ENCODE assay signal across 23 cellular contexts in genomic region chr6:7646394-7646793, GRCh38. TPM values are rescaled to one million over a fixed set of nuclear protein-coding genes. Genes with fewer than 3 reads are reported as not detected.
DNase-seq lines count a peak whose midpoint lies in the region; ATAC-seq and TF ChIP-seq lines count a peak whose summit lies in the region.
"Had no signal": no experiment of that assay in that cellular context is flagged by ENCODE, and none has a peak within 500 bp of the region (broad histone marks: within the 10 kb centered on the region; RNA-seq: fewer than 3 reads in every experiment).

No MANE protein-coding gene starts in this region.

- peak overlapping the region; percentile 44 for H3K27ac ChIP-seq in brain microvascular endothelial cell
- H3K27ac ChIP-seq in adrenal gland: no peak overlapping the region
- H3K27ac ChIP-seq: suprapubic skin had no signal

- no peaks in the 10 kb centered on the region for H3K36me3 ChIP-seq in brain microvascular endothelial cell (replicated peaks)
- H3K36me3 ChIP-seq in adrenal gland (replicated peaks in 1 of 2): no peaks in the 10 kb centered on the region
- H3K36me3 ChIP-seq: suprapubic skin had no signal

- H3K4me1 ChIP-seq in adrenal gland (replicated peaks in 1 of 2): no peaks in the 10 kb centered on the region
- H3K4me1 ChIP-seq: suprapubic skin had no signal

- no peak overlapping the region for H3K27ac Mint-ChIP-seq in stimulated activated naive CD8-positive, alpha-beta T cell treated with anti-CD3 and anti-CD28 coated beads, Interleukin-15, amount 100 ng/mL, for 72 hours
- H3K27ac Mint-ChIP-seq: activated naive CD8-positive, alpha-beta T cell treated with anti-CD3 and anti-CD28 coated beads, Interleukin-2, amount 50 U/mL, for 24 hours; CD4-positive, CD25-positive, alpha-beta regulatory T cell; endodermal cell; naive B cell had no signal

- DNase-seq in AG08395 (ENCODE audit: low spot score): peak; percentile 29
- peak; percentile 18 for DNase-seq in HCEC 1CT
- DNase-seq in brain microvascular endothelial cell: peak; percentile 79
- peak; percentile 58 for DNase-seq in fibroblast of the aortic adventitia (ENCODE audit: low read depth)
- no peak for DNase-seq in stimulated activated naive CD8-positive, alpha-beta T cell treated with anti-CD3 and anti-CD28 coated beads, Interleukin-15, amount 100 ng/mL, for 72 hours
- no peak for DNase-seq in adrenal gland
- DNase-seq: activated CD8-positive, alpha-beta memory T cell treated with anti-CD3 and anti-CD28 coated beads, Interleukin-2, amount 50 U/mL, for 4 hours; activated gamma-delta T cell; activated naive CD8-positive, alpha-beta T cell treated with anti-CD3 and anti-CD28 coated beads, Interleukin-2, amount 50 U/mL, for 24 hours; CD4-positive, CD25-positive, alpha-beta regulatory T cell; endodermal cell; head of caudate nucleus; KBM-7; left colon; mesendoderm; naive B cell; NCI-H1417 treated with DMSO at 0.1 percent for 48 hours; NCI-H446 treated with DMSO at 0.1 percent for 48 hours; OCI-M1 had no signal

- H3K9me3 Mint-ChIP-seq in stimulated activated naive CD8-positive, alpha-beta T cell treated with anti-CD3 and anti-CD28 coated beads, Interleukin-15, amount 100 ng/mL, for 72 hours: no peaks in the 10 kb centered on the region
- H3K9me3 Mint-ChIP-seq: activated naive CD8-positive, alpha-beta T cell treated with anti-CD3 and anti-CD28 coated beads, Interleukin-2, amount 50 U/mL, for 24 hours; endodermal cell; naive B cell had no signal

- no peak for TF ChIP-seq POLR2A in adrenal gland (IDR thresholded peaks at IDR 0.05)

- ATAC-seq in GM21723 (IDR thresholded peaks at IDR 0.05; ENCODE audit: unreplicated experiment) (no peak), HG03039 (IDR thresholded peaks at IDR 0.05; ENCODE audit: unreplicated experiment) (no peak)
- no peak for ATAC-seq in stimulated activated naive CD8-positive, alpha-beta T cell treated with anti-CD3 and anti-CD28 coated beads, Interleukin-15, amount 100 ng/mL, for 72 hours
- ATAC-seq: activated naive CD8-positive, alpha-beta T cell treated with anti-CD3 and anti-CD28 coated beads, Interleukin-2, amount 50 U/mL, for 24 hours; left colon had no signal

- TF ChIP-seq CTCF in brain microvascular endothelial cell (IDR thresholded peaks at IDR 0.05; ENCODE audit: low read depth, low read length, missing control alignments) (no peak), fibroblast of the aortic adventitia (IDR thresholded peaks at IDR 0.05; ENCODE audit: insufficient read depth, low read length) (no peak), adrenal gland (IDR thresholded peaks at IDR 0.05) (no peak)

- H3K9me3 ChIP-seq in adrenal gland (replicated peaks in 1 of 3): no peaks in the 10 kb centered on the region
- H3K9me3 ChIP-seq: suprapubic skin had no signal

- intact Hi-C loops in adrenal gland (cut with DNase I): no loop called here

- no peaks in the 10 kb centered on the region for H3K27me3 Mint-ChIP-seq in stimulated activated naive CD8-positive, alpha-beta T cell treated with anti-CD3 and anti-CD28 coated beads, Interleukin-15, amount 100 ng/mL, for 72 hours
- H3K27me3 Mint-ChIP-seq: activated naive CD8-positive, alpha-beta T cell treated with anti-CD3 and anti-CD28 coated beads, Interleukin-2, amount 50 U/mL, for 24 hours had no signal

- in situ Hi-C loops in brain microvascular endothelial cell (cut with HindIII; ENCODE audit: low pct_ligation_motif_present, low sequenced_read_pairs): no loop called here

- peaks cover 15% of the 10 kb centered on the region for H3K4me1 Mint-ChIP-seq in stimulated activated naive CD8-positive, alpha-beta T cell treated with anti-CD3 and anti-CD28 coated beads, Interleukin-15, amount 100 ng/mL, for 72 hours
- H3K4me1 Mint-ChIP-seq: endodermal cell had no signal

- H3K27me3 ChIP-seq in brain microvascular endothelial cell (replicated peaks) (no peaks in the 10 kb centered on the region), adrenal gland (no peaks in the 10 kb centered on the region)
- H3K27me3 ChIP-seq: suprapubic skin had no signal

- WGBS in adrenal gland, 4 donors: 72 to 94% (median 77%) methylated on average over 1 of the region's 1 CpG

- H3K4me3 Mint-ChIP-seq in stimulated activated naive CD8-positive, alpha-beta T cell treated with anti-CD3 and anti-CD28 coated beads, Interleukin-15, amount 100 ng/mL, for 72 hours: no peak overlapping the region
- H3K4me3 Mint-ChIP-seq: activated naive CD8-positive, alpha-beta T cell treated with anti-CD3 and anti-CD28 coated beads, Interleukin-2, amount 50 U/mL, for 24 hours; CD4-positive, CD25-positive, alpha-beta regulatory T cell; endodermal cell; naive B cell had no signal

- H3K4me3 ChIP-seq in brain microvascular endothelial cell (ENCODE audit: low read depth, low read length): no peak overlapping the region
- no peak overlapping the region for H3K4me3 ChIP-seq in fibroblast of the aortic adventitia (ENCODE audit: low read depth, low read length)
- H3K4me3 ChIP-seq in adrenal gland: no peak overlapping the region
- H3K4me3 ChIP-seq: smooth muscle cell, suprapubic skin had no signal

RNA-seq across cellular contexts. Expression of gene SNRNP48, which starts 56.4 kb away (rescaled TPM):
- total RNA-seq in fibroblast of the aortic adventitia (ENCODE audit: low replicate concordance): 15.3 and 15.6 TPM in 2 replicates
- 10 to 100 TPM in 4 of 8 donors, 1 to 10 TPM in 4; 2.5 to 12.3 (median 8.9) TPM for total RNA-seq in adrenal gland
- 10 to 100 TPM in 1 of 3 donors, 1 to 10 TPM in 2; 3.5 to 10.5 (median 6.4) TPM for polyA plus RNA-seq in adrenal gland

Comparison
In these comparisons a context has a peak if more than half of its experiments do, and no peak if none do; other contexts are left out.
1. DNase-seq: peak in AG08395 (single experiment), HCEC 1CT (single experiment), brain microvascular endothelial cell (single experiment) and fibroblast of the aortic adventitia (single experiment); none in stimulated activated naive CD8-positive, alpha-beta T cell treated with anti-CD3 and anti-CD28 coated beads, Interleukin-15, amount 100 ng/mL, for 72 hours (0 of 2) and adrenal gland (0 of 7).